Comparison of ENCODE assay signal across 22 cellular contexts in the genomic region with DNA sequence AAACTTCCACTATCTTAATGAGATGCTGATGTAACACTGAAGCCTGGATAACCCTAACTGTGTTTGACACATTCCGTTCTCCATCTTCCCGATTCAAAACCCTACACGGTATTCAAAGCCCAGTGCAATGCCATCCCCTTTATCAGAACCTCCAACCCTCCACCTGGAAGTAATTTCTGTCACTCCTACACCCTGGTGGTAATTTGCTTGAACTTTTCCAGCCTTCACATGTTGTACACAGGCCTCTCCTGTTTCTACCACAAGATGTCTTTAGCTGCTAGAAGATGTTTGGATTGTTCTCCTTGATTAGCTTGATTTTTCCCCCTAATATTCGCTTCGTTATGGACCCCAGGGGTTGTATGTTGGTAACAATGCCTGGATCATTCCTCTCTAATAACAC.
DNase-seq lines count a peak whose midpoint lies in the region; ATAC-seq and TF ChIP-seq lines count a peak whose summit lies in the region.
"Had no signal": no experiment of that assay in that cellular context is flagged by ENCODE, and none has a peak within 500 bp of the region (broad histone marks: within the 10 kb centered on the region; RNA-seq: fewer than 3 reads in every experiment).

No MANE protein-coding gene starts in this region.

- no peaks in the 10 kb centered on the region for H3K9me3 ChIP-seq in RWPE2 (ENCODE audit: severe bottlenecking)
- no peaks in the 10 kb centered on the region for H3K9me3 ChIP-seq in right atrium auricular region
- H3K9me3 ChIP-seq: heart right ventricle, left ventricle myocardium inferior had no signal

- no peak overlapping the region for H3K27ac ChIP-seq in RWPE2 (ENCODE audit: poor library complexity, severe bottlenecking)
- no peak overlapping the region for H3K27ac ChIP-seq in right atrium auricular region
- H3K27ac ChIP-seq: heart right ventricle, left ventricle myocardium inferior had no signal

- peak; percentile 33; the same call in 1 of the 3 replicates for ATAC-seq in RWPE2 (ENCODE audit: low read depth)
- ATAC-seq: effector memory CD8-positive, alpha-beta T cell; heart right ventricle had no signal

- peak; percentile 25 for DNase-seq in NCI-H146 (lab: John Stamatoyannopoulos, UW)
- DNase-seq in NCI-H146 treated with DMSO at 0.1 percent for 48 hours (lab: John Stamatoyannopoulos, UW; ENCODE audit: unreplicated experiment), result no peak
- no peak for DNase-seq in RWPE2 (ENCODE audit: low spot score)
- no peak for DNase-seq in epithelial cell of proximal tubule (ENCODE audit: low read depth)
- DNase-seq in retina, result peak; percentile 27
- no peak for DNase-seq in mesenteric fat pad (ENCODE audit: low spot score)
- DNase-seq in MV-4-11 (lab: John Stamatoyannopoulos, UW), result no peak
- no peak for DNase-seq in right atrium auricular region (ENCODE audit: low spot score)
- DNase-seq: 8988T; activated naive CD4-positive, alpha-beta T cell treated with anti-CD3 and anti-CD28 coated beads, Interleukin-2, amount 10 ng/mL, durations not matched to agents 7 days and 5 days; activated T-cell treated with anti-CD3 and anti-CD28 coated beads, Interleukin-2, amount 50 U/mL, for 48 hours; anterior cingulate cortex; C1 segment of cervical spinal cord; effector memory CD8-positive, alpha-beta T cell; heart right ventricle; KG1; left ventricle myocardium inferior; NCI-H1048; NCI-H2029; RPMI8226; stimulated activated CD4-positive, alpha-beta T cell treated with anti-CD3 and anti-CD28 coated beads, Interleukin-12 subunit alpha, Interleukin-12 subunit beta, amount 100 ng/mL, for 4 hours; T1000 had no signal

- H3K27me3 ChIP-seq in RWPE2 (ENCODE audit: insufficient read depth, poor library complexity, severe bottlenecking) (no peaks in the 10 kb centered on the region), right atrium auricular region (no peaks in the 10 kb centered on the region)
- H3K27me3 ChIP-seq: heart right ventricle had no signal

- H3K4me1 ChIP-seq in RWPE2 (ENCODE audit: insufficient read depth, poor library complexity, severe bottlenecking) (no peaks in the 10 kb centered on the region), right atrium auricular region (peaks cover 0 to 17% of the 10 kb centered on the region in 2 donors)

- H3K36me3 ChIP-seq in RWPE2 (ENCODE audit: low read depth) (no peaks in the 10 kb centered on the region), right atrium auricular region (no peaks in the 10 kb centered on the region)
- H3K36me3 ChIP-seq: heart right ventricle, left ventricle myocardium inferior had no signal

- H3K4me3 ChIP-seq in RWPE2 (ENCODE audit: severe bottlenecking), result no peak overlapping the region
- no peak overlapping the region for H3K4me3 ChIP-seq in epithelial cell of proximal tubule (ENCODE audit: low read depth, low read length)
- H3K4me3 ChIP-seq in right atrium auricular region, result no peak overlapping the region
- H3K4me3 ChIP-seq: heart right ventricle, left ventricle myocardium inferior had no signal

- TF ChIP-seq CTCF in RWPE2 (IDR thresholded peaks at IDR 0.05; ENCODE audit: poor library complexity, severe bottlenecking), result no peak
- TF ChIP-seq CTCF in epithelial cell of proximal tubule (conservative IDR thresholded peaks at IDR 0.05; ENCODE audit: low read depth, low read length), result peak; percentile 40
- TF ChIP-seq CTCF in right atrium auricular region (IDR thresholded peaks at IDR 0.05), result no peak

Comparison
In these comparisons a context has a peak if more than half of its experiments do, and no peak if none do; other contexts are left out.
1. DNase-seq: peak in NCI-H146 (single experiment) and retina (single experiment); none in NCI-H146 treated with DMSO at 0.1 percent for 48 hours (single experiment), RWPE2 (single experiment), epithelial cell of proximal tubule (single experiment), mesenteric fat pad (single experiment), MV-4-11 (single experiment) and right atrium auricular region (single experiment).